In genomic region chr17:2393954-2394749, GRCh38 we compare ENCODE assay signal across 1 cellular context.
TF ChIP-seq lines count a peak whose summit lies in the region.

No MANE protein-coding gene starts in this region.

TF ChIP-seq in HepG2, 621 proteins besides CTCF, POLR2A, EP300 and RAD21:
- TF ChIP-seq ZNF770 (CRISPR knock-in tag; IDR thresholded peaks at IDR 0.05) (peak; percentile 57; the same call in 1 of the 2 replicates), KDM2A (CRISPR knock-in tag; IDR thresholded peaks at IDR 0.05; ENCODE audit: borderline replicate concordance, low read depth) (peak; percentile 4; the same call in 1 of the 2 replicates), POLR2AphosphoS2 (IDR thresholded peaks at IDR 0.05; ENCODE audit: low read depth, low read length) (0 out of 2 replicates have a peak, but pooled peaks have one; percentile 12), ZBTB33 (CRISPR knock-in tag; IDR thresholded peaks at IDR 0.05) (peak; percentile 47; the same call in 1 of the 2 replicates), RBM22 (optimal IDR thresholded peaks at IDR 0.05; ENCODE audit: low read length) (no peak), ZNF263 (CRISPR knock-in tag; IDR thresholded peaks at IDR 0.05) (no peak), CHCHD3 (CRISPR knock-in tag; IDR thresholded peaks at IDR 0.05) (no peak)
- TF ChIP-seq, protein P1, sequence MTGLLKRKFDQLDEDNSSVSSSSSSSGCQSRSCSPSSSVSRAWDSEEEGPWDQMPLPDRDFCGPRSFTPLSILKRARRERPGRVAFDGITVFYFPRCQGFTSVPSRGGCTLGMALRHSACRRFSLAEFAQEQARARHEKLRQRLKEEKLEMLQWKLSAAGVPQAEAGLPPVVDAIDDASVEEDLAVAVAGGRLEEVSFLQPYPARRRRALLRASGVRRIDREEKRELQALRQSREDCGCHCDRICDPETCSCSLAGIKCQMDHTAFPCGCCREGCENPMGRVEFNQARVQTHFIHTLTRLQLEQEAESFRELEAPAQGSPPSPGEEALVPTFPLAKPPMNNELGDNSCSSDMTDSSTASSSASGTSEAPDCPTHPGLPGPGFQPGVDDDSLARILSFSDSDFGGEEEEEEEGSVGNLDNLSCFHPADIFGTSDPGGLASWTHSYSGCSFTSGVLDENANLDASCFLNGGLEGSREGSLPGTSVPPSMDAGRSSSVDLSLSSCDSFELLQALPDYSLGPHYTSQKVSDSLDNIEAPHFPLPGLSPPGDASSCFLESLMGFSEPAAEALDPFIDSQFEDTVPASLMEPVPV (CRISPR knock-in tag; IDR thresholded peaks at IDR 0.05) = no peak
